18 cellular contexts compared by ENCODE assay signal in the genomic region with DNA sequence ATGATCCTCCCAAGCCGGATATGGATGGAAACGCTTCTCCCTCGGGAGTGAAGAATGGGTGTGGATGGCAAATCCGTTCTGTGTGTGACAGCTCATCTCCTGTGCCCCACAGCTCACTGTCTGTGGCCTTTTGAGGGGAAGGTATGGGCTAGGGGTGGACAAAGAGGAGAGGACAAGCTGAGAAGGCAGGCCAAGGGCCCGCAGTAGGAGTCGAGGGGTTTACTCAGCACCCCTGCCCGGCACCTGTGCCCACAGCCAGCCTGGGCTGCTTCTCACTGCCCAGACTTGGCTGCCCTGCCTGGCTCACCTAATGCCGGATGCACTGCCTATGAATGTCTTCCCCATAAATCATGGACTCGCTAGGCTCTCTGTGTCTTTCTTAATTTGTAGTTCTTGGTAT.
A peak's percentile ranks its signal among the peaks of the same experiment; 100 is the strongest.
DNase-seq lines count a peak whose midpoint lies in the region; ATAC-seq, FAIRE-seq and TF ChIP-seq lines count a peak whose summit lies in the region.
"Had no signal": no experiment of that assay in that cellular context is flagged by ENCODE, and none has a peak within 500 bp of the region (broad histone marks: within the 10 kb centered on the region; RNA-seq: fewer than 3 reads in every experiment).

No MANE protein-coding gene starts in this region.

- H3K27ac Mint-ChIP-seq in endodermal cell: no peak overlapping the region
- H3K27ac Mint-ChIP-seq: B cell; CD8-positive, alpha-beta T cell; GM23338 had no signal

- no peaks in the 10 kb centered on the region for H3K36me3 ChIP-seq in BLaER1
- H3K36me3 ChIP-seq in H7 (replicated peaks; ENCODE audit: control insufficient read depth, insufficient read depth, low read length): no peaks in the 10 kb centered on the region
- H3K36me3 ChIP-seq in endodermal cell (ENCODE audit: control insufficient read depth, insufficient read depth, low read length): no peaks in the 10 kb centered on the region
- H3K36me3 ChIP-seq: SJSA1 had no signal

- H4K20me1 ChIP-seq in BLaER1: no peaks in the 10 kb centered on the region

- peaks cover 6% of the 10 kb centered on the region; the same call in 1 of the 2 replicates for H3K9me3 ChIP-seq in BLaER1
- no peaks in the 10 kb centered on the region for H3K9me3 ChIP-seq in endodermal cell (ENCODE audit: control insufficient read depth, low read length)

- WGBS in endodermal cell (ENCODE audit: insufficient coverage in 1 of 2, insufficient read length in 1 of 2), 2 experiments: 94 to 98% methylated on average over 6 to 9 of the region's 9 CpGs

- H3K4me1 Mint-ChIP-seq in endodermal cell: no peaks in the 10 kb centered on the region
- H3K4me1 Mint-ChIP-seq: B cell had no signal

- H3K4me3 ChIP-seq in BLaER1 (no peak overlapping the region), H7 (ENCODE audit: insufficient read depth, low read depth, low read length) (no peak overlapping the region), endodermal cell (ENCODE audit: low read length) (no peak overlapping the region)
- H3K4me3 ChIP-seq: GM23338, PC-9, SJSA1 had no signal

- TF ChIP-seq POLR2A in GM12891 (IDR thresholded peaks at IDR 0.05; ENCODE audit: low read depth, low read length): no peak

- no peak for TF ChIP-seq CTCF in endodermal cell (conservative IDR thresholded peaks at IDR 0.05)

- H3K4me2 ChIP-seq in BLaER1: peak overlapping the region; percentile 19; the same call in 1 of the 2 replicates
- H3K4me2 ChIP-seq: GM23338, PC-9 had no signal

- peaks cover 12% of the 10 kb centered on the region for H3K4me1 ChIP-seq in BLaER1
- H3K4me1 ChIP-seq in endodermal cell (ENCODE audit: control insufficient read depth, insufficient read depth, low read length): no peaks in the 10 kb centered on the region
- H3K4me1 ChIP-seq: SJSA1 had no signal

- no peak for FAIRE-seq in GM12891 (lab: Jason Lieb, UNC)
- FAIRE-seq: D721Med, G401.6 had no signal

- H3K27ac ChIP-seq in BLaER1: no peak overlapping the region
- H3K27ac ChIP-seq in endodermal cell (ENCODE audit: low read depth, low read length): no peak overlapping the region
- H3K27ac ChIP-seq: PC-9, SJSA1 had no signal

- H3K9me3 Mint-ChIP-seq in endodermal cell: no peaks in the 10 kb centered on the region
- H3K9me3 Mint-ChIP-seq: CD8-positive, alpha-beta T cell had no signal

- DNase-seq in H7 (peak; percentile 27), endodermal cell (peak; percentile 28), posterior vena cava (ENCODE audit: low spot score) (peak; percentile 74), GM12891 (ENCODE audit: insufficient read length, low spot score) (no peak), cerebellar nuclear complex (lab: John Stamatoyannopoulos, UW) (no peak)
- DNase-seq: CD8-positive, alpha-beta T cell; DND-41; NCI-H1105 treated with DMSO at 0.1 percent for 48 hours; NCI-H1694 treated with DMSO at 0.1 percent for 48 hours; NCI-H69; PC-9 had no signal

- intact Hi-C loops in posterior vena cava (cut with DNase I): no loop called here

- H3K36me3 Mint-ChIP-seq in endodermal cell (ENCODE audit: low read depth): no peaks in the 10 kb centered on the region
- H3K36me3 Mint-ChIP-seq: CD8-positive, alpha-beta T cell had no signal

- no peaks in the 10 kb centered on the region for H3K27me3 Mint-ChIP-seq in endodermal cell (ENCODE audit: insufficient read depth)
- H3K27me3 Mint-ChIP-seq: B cell had no signal

- H3K27me3 ChIP-seq in BLaER1: no peaks in the 10 kb centered on the region
- no peaks in the 10 kb centered on the region for H3K27me3 ChIP-seq in H7 (ENCODE audit: control insufficient read depth, insufficient read depth, low read length)
- no peaks in the 10 kb centered on the region for H3K27me3 ChIP-seq in endodermal cell (ENCODE audit: control insufficient read depth, insufficient read depth, low read length, poor library complexity, severe bottlenecking)
- H3K27me3 ChIP-seq: SJSA1 had no signal

- no peak overlapping the region for H3K9ac ChIP-seq in BLaER1
- no peak overlapping the region for H3K9ac ChIP-seq in endodermal cell (ENCODE audit: extremely low read depth, low read length, poor library complexity, severe bottlenecking)

- H3K4me3 Mint-ChIP-seq in endodermal cell: no peak overlapping the region
- H3K4me3 Mint-ChIP-seq: B cell; CD8-positive, alpha-beta T cell; GM23338 had no signal

- ATAC-seq in HG02588 (IDR thresholded peaks at IDR 0.05; ENCODE audit: unreplicated experiment): no peak
- ATAC-seq: CD8-positive, alpha-beta T cell; GM23338 had no signal

TF ChIP-seq in GM12891, 5 proteins besides CTCF, POLR2A, EP300 and RAD21:
- TF ChIP-seq POLR2AphosphoS5 (IDR thresholded peaks at IDR 0.05; ENCODE audit: low read depth, low read length) (no peak), PAX5 (IDR thresholded peaks at IDR 0.05; ENCODE audit: insufficient read depth, low read length, severe bottlenecking) (no peak), TAF1 (IDR thresholded peaks at IDR 0.05; ENCODE audit: low read depth, low read length) (no peak), SPI1 (IDR thresholded peaks at IDR 0.05; ENCODE audit: low read depth, low read length) (no peak), POU2F2 (IDR thresholded peaks at IDR 0.05; ENCODE audit: low read depth, low read length) (no peak)

Comparison
In these comparisons a context has a peak if more than half of its experiments do, and no peak if none do; other contexts are left out.
1. DNase-seq: peak in H7 (single experiment), endodermal cell (single experiment) and posterior vena cava (single experiment); none in GM12891 (single experiment) and cerebellar nuclear complex (0 of 2).